Comparison of ENCODE assay signal across 8 cellular contexts in genomic region chr12:12723681-12724420, GRCh38. TPM values are rescaled to one million over a fixed set of nuclear protein-coding genes. Genes with fewer than 3 reads are reported as not detected.
A peak's percentile ranks its signal among the peaks of the same experiment; 100 is the strongest.
DNase-seq lines count a peak whose midpoint lies in the region; ATAC-seq and TF ChIP-seq lines count a peak whose summit lies in the region.

No MANE protein-coding gene starts in this region.

- H3K4me3 ChIP-seq in Caco-2 (ENCODE audit: low read depth, low read length) = peak overlapping the region; percentile 92
- peak overlapping the region; percentile 65 to 95 for H3K4me3 ChIP-seq in esophagus (ENCODE audit: low read depth in 1 of 2, low read length in 2 of 2)
- peak overlapping the region; percentile 53 for H3K4me3 ChIP-seq in naive thymus-derived CD4-positive, alpha-beta T cell (ENCODE audit: low read length)

- H3K27me3 ChIP-seq in Caco-2 (replicated peaks; ENCODE audit: control insufficient read depth, insufficient read depth, low read length) (no peaks in the 10 kb centered on the region), esophagus (ENCODE audit: control insufficient read depth in 1 of 2, insufficient read depth in 2 of 2, low read length in 2 of 2) (no peaks in the 10 kb centered on the region)
- no peaks in the 10 kb centered on the region for H3K27me3 ChIP-seq in naive thymus-derived CD4-positive, alpha-beta T cell (ENCODE audit: control insufficient read depth in 2 of 2, insufficient read depth in 2 of 2, low read length in 2 of 2)

- TF ChIP-seq CTCF in Caco-2 (IDR thresholded peaks at IDR 0.05; ENCODE audit: insufficient read depth in 1 of 2, low read depth in 1 of 2, low read length in 1 of 2, severe bottlenecking in 1 of 2, unreplicated experiment in 1 of 2) = no peak

- H3K9me3 ChIP-seq in Caco-2 (no peaks in the 10 kb centered on the region), esophagus (ENCODE audit: control insufficient read depth in 2 of 2, insufficient read depth in 1 of 2, low read depth in 1 of 2, low read length in 1 of 2) (no peaks in the 10 kb centered on the region)
- H3K9me3 ChIP-seq in naive thymus-derived CD4-positive, alpha-beta T cell (ENCODE audit: control insufficient read depth in 2 of 3, low read length in 3 of 3) = no peaks in the 10 kb centered on the region

- intact Hi-C loops in Caco-2 (cut with micrococcal nuclease; ENCODE audit: unreplicated experiment) = loop anchor here (2.0 kb wide), 1 partner anchor 161 kb away; the partner anchor contains the start of gene DUSP16
- intact Hi-C loops in naive thymus-derived CD4-positive, alpha-beta T cell (cut with micrococcal nuclease) = loop anchor here (2.0 to 10.0 kb wide), 5 partner anchors 63 to 1643 kb away; partner anchors contain the start of genes GSG1 (in 1 of the 2) and HEBP1 (in 1 of the 2)

- peak; percentile 7 for ATAC-seq in activated CD8-positive, alpha-beta memory T cell treated with anti-CD3 and anti-CD28 coated beads, Interleukin-2, amount 10 ng/mL, durations not matched to agents 7 days and 5 days
- no peak for ATAC-seq in naive thymus-derived CD4-positive, alpha-beta T cell
- ATAC-seq in HG02852 (IDR thresholded peaks at IDR 0.05; ENCODE audit: unreplicated experiment) (no peak), HG03571 (IDR thresholded peaks at IDR 0.05; ENCODE audit: unreplicated experiment) (no peak)

- H3K36me3 ChIP-seq in Caco-2 (ENCODE audit: control insufficient read depth, insufficient read depth, low read length) = no peaks in the 10 kb centered on the region; the same call in 1 of the 2 replicates
- H3K36me3 ChIP-seq in esophagus (ENCODE audit: control insufficient read depth in 2 of 2, insufficient read depth in 2 of 2, low read length in 1 of 2) = no peaks in the 10 kb centered on the region
- H3K36me3 ChIP-seq in naive thymus-derived CD4-positive, alpha-beta T cell (ENCODE audit: control insufficient read depth in 2 of 3, insufficient read depth in 3 of 3, low read length in 3 of 3) = peaks cover 8 to 24% (median 13%) of the 10 kb centered on the region in 3 experiments

- CTCF ChIA-PET in Caco-2 (lab: Charles Lee) = no interaction called here
- CTCF ChIA-PET in activated CD8-positive, alpha-beta memory T cell treated with anti-CD3 and anti-CD28 coated beads, Interleukin-2, amount 10 ng/mL, durations not matched to agents 7 days and 5 days (lab: Charles Lee) = interaction anchor here (0.9 to 7.8 kb wide), 3 partner anchors 8 to 26 kb away, joined by 4 to 71 read pairs (median 29); partner anchors contain the start of gene CDKN1B
- CTCF ChIA-PET in naive thymus-derived CD4-positive, alpha-beta T cell (lab: Charles Lee) = interaction anchor here (0.6 to 2.2 kb wide), 8 partner anchors 8 to 189 kb away, joined by 3 to 10 read pairs (median 4); no protein-coding TSS in a partner anchor

- 0 to 1% methylated on average over 87 to 89 of the region's 89 CpGs for WGBS in esophagus, 2 donors

- H3K4me1 Mint-ChIP-seq in Caco-2 (ENCODE audit: low read depth, unreplicated experiment) = peaks cover 27% of the 10 kb centered on the region
- peaks cover 34% of the 10 kb centered on the region for H3K4me1 Mint-ChIP-seq in activated CD8-positive, alpha-beta memory T cell treated with anti-CD3 and anti-CD28 coated beads, Interleukin-2, amount 10 ng/mL, durations not matched to agents 7 days and 5 days
- H3K4me1 Mint-ChIP-seq in naive thymus-derived CD4-positive, alpha-beta T cell = peaks cover 26 to 62% (median 54%) of the 10 kb centered on the region in 7 donors

- H3K27me3 Mint-ChIP-seq in Caco-2 (ENCODE audit: insufficient read depth, unreplicated experiment) = no peaks in the 10 kb centered on the region
- no peaks in the 10 kb centered on the region for H3K27me3 Mint-ChIP-seq in activated CD8-positive, alpha-beta memory T cell treated with anti-CD3 and anti-CD28 coated beads, Interleukin-2, amount 10 ng/mL, durations not matched to agents 7 days and 5 days
- H3K27me3 Mint-ChIP-seq in naive thymus-derived CD4-positive, alpha-beta T cell = peaks cover 0 to 7% (median 0%) of the 10 kb centered on the region in 5 donors

- H3K36me3 Mint-ChIP-seq in Caco-2 (ENCODE audit: insufficient read depth, unreplicated experiment) = peaks cover 71% of the 10 kb centered on the region
- H3K36me3 Mint-ChIP-seq in activated CD8-positive, alpha-beta memory T cell treated with anti-CD3 and anti-CD28 coated beads, Interleukin-2, amount 10 ng/mL, durations not matched to agents 7 days and 5 days = peaks cover 79% of the 10 kb centered on the region
- peaks cover 14 to 58% (median 25%) of the 10 kb centered on the region in 5 donors for H3K36me3 Mint-ChIP-seq in naive thymus-derived CD4-positive, alpha-beta T cell

- no TSS peak for BruUV-seq in Caco-2 (replicated peaks; lab: Mats Ljungman, UMichigan)

- no peaks in the 10 kb centered on the region for H3K9me3 Mint-ChIP-seq in Caco-2 (ENCODE audit: unreplicated experiment)
- H3K9me3 Mint-ChIP-seq in activated CD8-positive, alpha-beta memory T cell treated with anti-CD3 and anti-CD28 coated beads, Interleukin-2, amount 10 ng/mL, durations not matched to agents 7 days and 5 days (ENCODE audit: low read depth) = no peaks in the 10 kb centered on the region
- peaks cover 0 to 13% (median 0%) of the 10 kb centered on the region in 11 donors for H3K9me3 Mint-ChIP-seq in naive thymus-derived CD4-positive, alpha-beta T cell

- H3K4me1 ChIP-seq in Caco-2 (peaks cover 36% of the 10 kb centered on the region), esophagus (ENCODE audit: control insufficient read depth in 2 of 2, insufficient read depth in 2 of 2, low read length in 1 of 2) (peaks cover 0 to 3% of the 10 kb centered on the region in 2 donors)
- peaks cover 22 to 28% of the 10 kb centered on the region in 2 donors for H3K4me1 ChIP-seq in naive thymus-derived CD4-positive, alpha-beta T cell (ENCODE audit: control insufficient read depth in 2 of 2, insufficient read depth in 2 of 2, low read length in 2 of 2)

- DNase-seq in Caco-2 = peak; percentile 55 to 56
- DNase-seq in LHCN-M2 (ENCODE audit: low read depth) = peak; percentile 23
- peak; percentile 67 for DNase-seq in activated CD8-positive, alpha-beta memory T cell treated with anti-CD3 and anti-CD28 coated beads, Interleukin-2, amount 10 ng/mL, durations not matched to agents 7 days and 5 days
- DNase-seq in naive thymus-derived CD4-positive, alpha-beta T cell = peak; percentile 36 to 63 (median 54)
- DNase-seq in ureter (ENCODE audit: low spot score) = peak; percentile 55

- H3K4me3 Mint-ChIP-seq in Caco-2 (ENCODE audit: unreplicated experiment) = peak overlapping the region; percentile 100
- H3K4me3 Mint-ChIP-seq in activated CD8-positive, alpha-beta memory T cell treated with anti-CD3 and anti-CD28 coated beads, Interleukin-2, amount 10 ng/mL, durations not matched to agents 7 days and 5 days = peak overlapping the region; percentile 96
- H3K4me3 Mint-ChIP-seq in naive thymus-derived CD4-positive, alpha-beta T cell = peak overlapping the region; percentile 87 to 100 (median 96)

- POLR2A ChIA-PET in Caco-2 (lab: Charles Lee) = interaction anchor here (0.6 to 1.0 kb wide), 2 partner anchors 63 to 320 kb away, joined by 3 read pairs; no protein-coding TSS in a partner anchor
- POLR2A ChIA-PET in naive thymus-derived CD4-positive, alpha-beta T cell (lab: Charles Lee) = interaction anchor here (0.9 to 24.3 kb wide), 13 partner anchors 11 to 374 kb away, joined by 3 to 1179 read pairs (median 7); partner anchors contain the start of genes BORCS5, CDKN1B, GPR19 and MANSC1

- peak overlapping the region; percentile 100 for H3K27ac ChIP-seq in esophagus (ENCODE audit: low read depth in 2 of 2, low read length in 1 of 2)
- H3K27ac ChIP-seq in naive thymus-derived CD4-positive, alpha-beta T cell (ENCODE audit: low read depth, low read length) = peak overlapping the region; percentile 99

- peak overlapping the region; percentile 92 for H3K27ac Mint-ChIP-seq in Caco-2 (ENCODE audit: unreplicated experiment)
- peak overlapping the region; percentile 100 for H3K27ac Mint-ChIP-seq in activated CD8-positive, alpha-beta memory T cell treated with anti-CD3 and anti-CD28 coated beads, Interleukin-2, amount 10 ng/mL, durations not matched to agents 7 days and 5 days
- peak overlapping the region; percentile 97 to 99 (median 98) for H3K27ac Mint-ChIP-seq in naive thymus-derived CD4-positive, alpha-beta T cell

RNA-seq across cellular contexts. Expression of gene CDKN1B, which starts 6.7 kb away (rescaled TPM):
- total RNA-seq in Caco-2 (2022) (107 and 115 TPM in 2 replicates), LHCN-M2 (2014; rRNA removed) (21.2 and 27.4 TPM in 2 replicates), ureter (52.8 TPM)
- polyA plus RNA-seq in LHCN-M2 (2012) = 9.2 TPM
- total RNA-seq in activated CD8-positive, alpha-beta memory T cell treated with anti-CD3 and anti-CD28 coated beads, Interleukin-2, amount 10 ng/mL, durations not matched to agents 7 days and 5 days = 100 to 1,000 TPM in 1 of 2 experiments, 10 to 100 TPM in 1; 99.2 to 105 TPM
- 10 to 100 TPM; 17.5 to 26.2 TPM for polyA plus RNA-seq in esophagus
- total RNA-seq in naive thymus-derived CD4-positive, alpha-beta T cell = 100 to 1,000 TPM; 105 to 205 (median 191) TPM
- polyA plus RNA-seq in naive thymus-derived CD4-positive, alpha-beta T cell = 10 to 100 TPM; 15.1 to 32.8 TPM

RNA-seq across cellular contexts. Expression of gene GPR19, which starts 27.9 kb away (rescaled TPM):
- total RNA-seq in Caco-2 (2022) (8.4 and 9.8 TPM in 2 replicates), LHCN-M2 (2014; rRNA removed) (0.34 and 0.64 TPM in 2 replicates), ureter (not detected)
- 0.09 TPM for polyA plus RNA-seq in LHCN-M2 (2012)
- 10 to 100 TPM; 15.1 to 16.8 TPM for total RNA-seq in activated CD8-positive, alpha-beta memory T cell treated with anti-CD3 and anti-CD28 coated beads, Interleukin-2, amount 10 ng/mL, durations not matched to agents 7 days and 5 days
- under 1 TPM; 0.20 to 0.24 TPM for polyA plus RNA-seq in esophagus
- 10 to 100 TPM in 1 of 5 experiments, 1 to 10 TPM in 3, under 1 TPM in 1; 0.69 to 10.4 (median 2.7) TPM for total RNA-seq in naive thymus-derived CD4-positive, alpha-beta T cell
- under 1 TPM; 0.17 to 0.52 TPM for polyA plus RNA-seq in naive thymus-derived CD4-positive, alpha-beta T cell
